37 cellular contexts compared by ENCODE assay signal in the genomic region with DNA sequence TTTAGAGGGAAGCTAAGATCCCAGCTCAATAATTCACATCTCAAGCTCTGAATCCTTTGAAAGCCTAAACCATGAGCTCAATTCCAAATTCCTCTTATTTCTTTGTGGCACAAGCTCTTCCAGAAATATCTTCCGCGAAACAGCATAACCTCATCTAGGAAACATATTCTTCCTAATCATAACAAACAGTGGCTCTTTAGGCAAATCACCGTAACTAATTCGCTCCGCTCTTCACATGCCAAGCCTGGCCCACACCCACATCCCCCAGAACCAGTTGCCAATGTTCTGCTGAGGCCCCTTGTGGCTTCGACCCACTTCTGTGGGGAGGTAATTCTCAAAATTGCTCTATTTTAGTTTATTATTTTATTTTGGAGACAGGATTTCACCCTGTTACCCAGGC. TPM values are rescaled to one million over a fixed set of nuclear protein-coding genes. Genes with fewer than 3 reads are reported as not detected.
"Had no signal": no experiment of that assay in that cellular context is flagged by ENCODE, and none has a peak within 500 bp of the region (broad histone marks: within the 10 kb centered on the region; RNA-seq: fewer than 3 reads in every experiment).

No MANE protein-coding gene starts in this region.

- H3K4me1 ChIP-seq: adrenal gland, ascending aorta, body of pancreas, breast epithelium had no signal

- H3K27ac ChIP-seq: adrenal gland, ascending aorta, body of pancreas, brain microvascular endothelial cell, breast epithelium, cardiac muscle cell had no signal

- H3K9me3 ChIP-seq: adrenal gland, ascending aorta, body of pancreas, breast epithelium had no signal

- H3K27me3 ChIP-seq: adrenal gland, ascending aorta, body of pancreas, brain microvascular endothelial cell had no signal

- H3K4me3 ChIP-seq: adrenal gland, ascending aorta, body of pancreas, breast epithelium, cardiac muscle cell had no signal

- H3K36me3 ChIP-seq: adrenal gland, ascending aorta, brain microvascular endothelial cell, breast epithelium, cardiac muscle cell had no signal

- DNase-seq: activated effector memory CD4-positive, alpha-beta T cell treated with anti-CD3 and anti-CD28 coated beads, Interleukin-2, amount 50 U/mL, for 16 hours; activated effector memory CD4-positive, alpha-beta T cell treated with Interleukin-2 at 50 U/mL for 16 hours; activated gamma-delta T cell; activated gamma-delta T cell treated with Interleukin-2 at 50 U/mL for 16 hours; activated naive CD4-positive, alpha-beta T cell; activated naive CD4-positive, alpha-beta T cell treated with anti-CD3 and anti-CD28 coated beads for 36 hours; activated naive CD4-positive, alpha-beta T cell treated with anti-CD3 and anti-CD28 coated beads, Interleukin-2, amount 10 ng/mL, durations not matched to agents 7 days and 5 days; activated naive CD4-positive, alpha-beta T cell treated with anti-CD3 and anti-CD28 coated beads, Interleukin-2, amount 50 U/mL, for 16 hours; activated naive CD4-positive, alpha-beta T cell treated with Interleukin-2 at 50 U/mL for 16 hours; activated naive CD8-positive, alpha-beta T cell treated with anti-CD3 and anti-CD28 coated beads for 36 hours; activated naive CD8-positive, alpha-beta T cell treated with anti-CD3 and anti-CD28 coated beads, Interleukin-2, amount 10 ng/mL, durations not matched to agents 7 days and 5 days; activated naive CD8-positive, alpha-beta T cell treated with anti-CD3 and anti-CD28 coated beads, Interleukin-2, amount 50 U/mL, for 24 hours; activated T-cell treated with anti-CD3 and anti-CD28 coated beads, Interleukin-2, amount 50 U/mL, for 24 hours; activated T-cell treated with anti-CD3 and anti-CD28 coated beads, Interleukin-2, amount 50 U/mL, for 4 hours; activated T-cell treated with anti-CD3 and anti-CD28 coated beads, Interleukin-2, amount 50 U/mL, for 48 hours; activated T-cell treated with anti-CD3 and anti-CD28 coated beads, Interleukin-2, amount 50 U/mL, for 72 hours; adrenal gland; amniotic stem cell; amygdala; anterior cingulate cortex; aorta; body of pancreas; brain microvascular endothelial cell; caudate nucleus; central memory CD4-positive, alpha-beta T cell; cerebellar nuclear complex had no signal

RNA-seq across cellular contexts. Expression of a gene that starts 19.2 kb away (rescaled TPM):
- total RNA-seq: activated naive CD4-positive, alpha-beta T cell treated with anti-CD3 and anti-CD28 coated beads for 36 hours; activated naive CD4-positive, alpha-beta T cell treated with anti-CD3 and anti-CD28 coated beads, Interleukin-2, amount 50 U/mL, for 72 hours; activated naive CD8-positive, alpha-beta T cell treated with anti-CD3 and anti-CD28 coated beads for 36 hours; activated naive CD8-positive, alpha-beta T cell treated with anti-CD3 and anti-CD28 coated beads, Interleukin-2, amount 10 ng/mL, durations not matched to agents 7 days and 5 days; activated T-cell treated with anti-CD3 and anti-CD28 coated beads, Interleukin-2, amount 50 U/mL, for 4 hours; activated T-cell treated with anti-CD3 and anti-CD28 coated beads, Interleukin-2, amount 50 U/mL, for 72 hours; activated T-helper 1 cell treated with anti-CD3 and anti-CD28 coated beads, Interleukin-12 subunit alpha, Interleukin-12 subunit beta, Interleukin-2, Interleukin-4 antibody, amounts not matched to agents 30 ng/mL and 10 ng/mL and 1 ng/mL, durations not matched to agents 14 hours and 24 hours and 36 hours; activated T-helper 17 cell treated with anti-CD3 and anti-CD28 coated beads, Interleukin-2, amount 50 U/mL, for 72 hours; activated T-helper 2 cell treated with anti-CD3 and anti-CD28 coated beads, Interferon-gamma antibody, Interleukin-2, Interleukin-4, amounts not matched to agents 10 μg/mL and 5 μg/mL and 100 μg/mL, durations not matched to agents 14 hours and 24 hours and 36 hours; adrenal gland; aorta; ascending aorta; astrocyte; breast epithelium; bronchial epithelial cell; cardiac muscle cell; cardiac septum; chondrocyte had no signal
